ENCODE assay signal across 1 cellular context in the genomic region with DNA sequence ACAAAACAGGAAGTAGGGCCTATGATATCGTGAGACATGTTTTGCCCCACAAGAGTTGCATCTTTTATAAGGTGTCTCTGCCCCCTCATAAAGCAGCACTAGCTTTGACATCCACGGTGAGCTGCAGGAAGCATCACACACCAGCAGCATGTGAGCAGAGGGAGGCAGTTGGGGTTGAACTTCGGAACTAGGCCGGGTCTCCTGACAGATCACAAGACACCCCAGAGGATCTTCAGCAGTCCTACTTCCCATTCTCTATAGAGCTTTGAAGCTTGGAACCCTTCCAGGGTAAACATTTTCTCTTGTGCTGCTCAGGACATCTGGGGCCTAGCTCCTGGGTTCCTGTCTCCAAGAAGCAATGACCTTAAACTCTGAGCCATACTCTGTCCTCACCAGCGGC.
TF ChIP-seq lines count a peak whose summit lies in the region.

No MANE protein-coding gene starts in this region.

TF ChIP-seq in endothelial cell of umbilical vein, 7 proteins besides CTCF, POLR2A, EP300 and RAD21:
- TF ChIP-seq POLR2AphosphoS5 (IDR thresholded peaks at IDR 0.05; ENCODE audit: insufficient read depth, low read depth, low read length): no peak
- TF ChIP-seq MYC (IDR thresholded peaks at IDR 0.05; ENCODE audit: low read depth, low read length): no peak
TF ChIP-seq in endothelial cell of umbilical vein: peak in this region for 0.
